ENCODE assay signal across 17 cellular contexts in genomic region chr18:45168883-45169585, GRCh38.
A peak's percentile ranks its signal among the peaks of the same experiment; 100 is the strongest.
DNase-seq lines count a peak whose midpoint lies in the region; ATAC-seq and TF ChIP-seq lines count a peak whose summit lies in the region.
"Had no signal": no experiment of that assay in that cellular context is flagged by ENCODE, and none has a peak within 500 bp of the region (broad histone marks: within the 10 kb centered on the region; RNA-seq: fewer than 3 reads in every experiment).

No MANE protein-coding gene starts in this region.

- dilution Hi-C loops in mammary epithelial cell (cut with HindIII; ENCODE audit: low sequenced_read_pairs): no loop called here

- 0% methylated on average over 2 of the region's 2 CpGs for WGBS in mammary epithelial cell (ENCODE audit: low coverage, missing lambda C conversion rate)
- WGBS in prostate gland: 89% methylated on average over 2 of the region's 2 CpGs

- in situ Hi-C loops in mammary epithelial cell (cut with MboI; ENCODE audit: low sequenced_read_pairs in 2 of 2): no loop called here

- H3K79me2 ChIP-seq in mammary epithelial cell (ENCODE audit: insufficient read depth, low read length) (no peaks in the 10 kb centered on the region), osteoblast (ENCODE audit: insufficient read depth, low read length) (no peaks in the 10 kb centered on the region), OCI-LY7 (ENCODE audit: insufficient read depth, low read depth, low read length) (no peaks in the 10 kb centered on the region)

- no peaks in the 10 kb centered on the region for H3K9me3 Mint-ChIP-seq in activated naive CD8-positive, alpha-beta T cell treated with anti-CD3 and anti-CD28 coated beads, Interleukin-2, amount 50 U/mL, for 24 hours

- peaks cover 49% of the 10 kb centered on the region for H3K4me1 ChIP-seq in mammary epithelial cell (ENCODE audit: insufficient read depth, low read length)
- H3K4me1 ChIP-seq in osteoblast (ENCODE audit: insufficient read depth, low read length): peaks cover 75% of the 10 kb centered on the region
- H3K4me1 ChIP-seq in prostate gland (replicated peaks): peaks cover 11% of the 10 kb centered on the region
- H3K4me1 ChIP-seq in OCI-LY7 (ENCODE audit: insufficient read depth, low read length, poor library complexity, severe bottlenecking): no peaks in the 10 kb centered on the region

- intact Hi-C loops in mammary epithelial cell (cut with micrococcal nuclease) (loop anchor here (5.0 kb wide), 1 partner anchor 152 kb away; no protein-coding TSS in a partner anchor), prostate gland (cut with DNase I) (no loop called here), OCI-LY7 (cut with micrococcal nuclease; ENCODE audit: unreplicated experiment) (no loop called here)

- no peak overlapping the region for H3K27ac Mint-ChIP-seq in activated naive CD8-positive, alpha-beta T cell treated with anti-CD3 and anti-CD28 coated beads, Interleukin-2, amount 50 U/mL, for 24 hours
- H3K27ac Mint-ChIP-seq: activated naive CD4-positive, alpha-beta T cell treated with anti-CD3 and anti-CD28 coated beads, Interleukin-2, amount 50 U/mL, for 72 hours had no signal

- no peaks in the 10 kb centered on the region for H3K36me3 Mint-ChIP-seq in activated naive CD8-positive, alpha-beta T cell treated with anti-CD3 and anti-CD28 coated beads, Interleukin-2, amount 50 U/mL, for 24 hours (ENCODE audit: low read depth)
- H3K36me3 Mint-ChIP-seq: activated naive CD4-positive, alpha-beta T cell treated with anti-CD3 and anti-CD28 coated beads, Interleukin-2, amount 50 U/mL, for 72 hours had no signal

- no peak for TF ChIP-seq POLR2A in prostate gland (IDR thresholded peaks at IDR 0.05)

- no peak overlapping the region for H3K4me3 Mint-ChIP-seq in activated naive CD8-positive, alpha-beta T cell treated with anti-CD3 and anti-CD28 coated beads, Interleukin-2, amount 50 U/mL, for 24 hours

- CTCF ChIA-PET in BJ (lab: Yijun Ruan, JAX) (interaction anchor here (1.5 kb wide), 1 partner anchor 41 kb away, joined by 3 read pairs; no protein-coding TSS in a partner anchor), mammary epithelial cell (lab: Charles Lee; ENCODE audit: low non-redundant PET) (interaction anchor here (0.6 kb wide), 1 partner anchor 242 kb away, joined by 3 read pairs; no protein-coding TSS in a partner anchor), OCI-LY7 (lab: Charles Lee; ENCODE audit: unreplicated experiment) (no interaction called here)

- peak overlapping the region; percentile 11 for H3K9ac ChIP-seq in mammary epithelial cell (ENCODE audit: insufficient read depth, low read length)

- no peak for TF ChIP-seq CTCF in BJ (IDR thresholded peaks at IDR 0.05; ENCODE audit: insufficient read depth, low read depth, low read length)
- TF ChIP-seq CTCF in mammary epithelial cell (conservative IDR thresholded peaks at IDR 0.05 in 1 of 2, IDR thresholded peaks at IDR 0.05 in 1 of 2; ENCODE audit: extremely low read depth in 1 of 2, insufficient read depth in 1 of 2, low read depth in 1 of 2, low read length in 2 of 2): no peak
- no peak for TF ChIP-seq CTCF in osteoblast (IDR thresholded peaks at IDR 0.05; ENCODE audit: extremely low read depth, low read depth, low read length)
- TF ChIP-seq CTCF in prostate gland (IDR thresholded peaks at IDR 0.05): no peak
- no peak for TF ChIP-seq CTCF in OCI-LY7 (conservative IDR thresholded peaks at IDR 0.05; ENCODE audit: low read length)

- ATAC-seq in activated naive CD8-positive, alpha-beta T cell treated with anti-CD3 and anti-CD28 coated beads, Interleukin-2, amount 50 U/mL, for 24 hours: no peak
- ATAC-seq: activated naive CD4-positive, alpha-beta T cell treated with anti-CD3 and anti-CD28 coated beads, Interleukin-2, amount 50 U/mL, for 72 hours had no signal

- no peaks in the 10 kb centered on the region for H3K27me3 Mint-ChIP-seq in activated naive CD8-positive, alpha-beta T cell treated with anti-CD3 and anti-CD28 coated beads, Interleukin-2, amount 50 U/mL, for 24 hours

- no peaks in the 10 kb centered on the region for H4K20me1 ChIP-seq in mammary epithelial cell (ENCODE audit: insufficient read depth, low read length)
- H4K20me1 ChIP-seq in osteoblast (ENCODE audit: insufficient read depth, low read length): no peaks in the 10 kb centered on the region
- no peaks in the 10 kb centered on the region for H4K20me1 ChIP-seq in OCI-LY7 (ENCODE audit: insufficient read depth, low read length)

- H3K27me3 ChIP-seq in BJ (ENCODE audit: control insufficient read depth, insufficient read depth, low read length) (no peaks in the 10 kb centered on the region), mammary epithelial cell (ENCODE audit: insufficient read depth, low read length) (no peaks in the 10 kb centered on the region), osteoblast (ENCODE audit: insufficient read depth, low read length) (no peaks in the 10 kb centered on the region), prostate gland (replicated peaks; ENCODE audit: insufficient read depth) (no peaks in the 10 kb centered on the region)

- H3K4me3 ChIP-seq in BJ (ENCODE audit: low read depth, low read length) (no peak overlapping the region), mammary epithelial cell (replicated peaks in 1 of 3; ENCODE audit: insufficient read depth in 1 of 3, low read depth in 2 of 3, low read length in 3 of 3) (no peak overlapping the region), osteoblast (ENCODE audit: insufficient read depth, low read length) (no peak overlapping the region), prostate gland (no peak overlapping the region), OCI-LY7 (ENCODE audit: low read depth, low read length, poor library complexity, severe bottlenecking) (no peak overlapping the region)

- H3K4me1 Mint-ChIP-seq in activated naive CD8-positive, alpha-beta T cell treated with anti-CD3 and anti-CD28 coated beads, Interleukin-2, amount 50 U/mL, for 24 hours: no peaks in the 10 kb centered on the region

- H3K36me3 ChIP-seq in BJ (ENCODE audit: control insufficient read depth, insufficient read depth, low read length): no peaks in the 10 kb centered on the region
- H3K36me3 ChIP-seq in mammary epithelial cell (ENCODE audit: insufficient read depth, low read length): no peaks in the 10 kb centered on the region
- H3K36me3 ChIP-seq in osteoblast (ENCODE audit: insufficient read depth, low read length): no peaks in the 10 kb centered on the region
- H3K36me3 ChIP-seq in prostate gland: no peaks in the 10 kb centered on the region
- no peaks in the 10 kb centered on the region for H3K36me3 ChIP-seq in OCI-LY7 (ENCODE audit: insufficient read depth, low read length)

- H3K4me2 ChIP-seq in mammary epithelial cell (ENCODE audit: insufficient read depth, low read depth, low read length) (peak overlapping the region; percentile 40), osteoblast (ENCODE audit: insufficient read depth, low read length) (peak overlapping the region; percentile 10), OCI-LY7 (ENCODE audit: low read length) (no peak overlapping the region)

- BruUV-seq in mammary epithelial cell (replicated peaks; lab: Mats Ljungman, UMichigan) (no TSS peak), OCI-LY7 (replicated peaks; lab: Mats Ljungman, UMichigan) (no TSS peak)

- no peaks in the 10 kb centered on the region for H3K9me2 ChIP-seq in OCI-LY7 (ENCODE audit: insufficient read depth, low read length)

- POLR2A ChIA-PET in BJ (lab: Charles Lee): no interaction called here
- POLR2A ChIA-PET in OCI-LY7 (lab: Charles Lee): no interaction called here

- H3K27ac ChIP-seq in mammary epithelial cell (ENCODE audit: insufficient read depth, low read depth, low read length) (peak overlapping the region; percentile 96), osteoblast (ENCODE audit: low read depth, low read length) (peak overlapping the region; percentile 97), prostate gland (no peak overlapping the region), OCI-LY7 (ENCODE audit: low read depth, low read length, poor library complexity, severe bottlenecking) (no peak overlapping the region)
- H3K27ac ChIP-seq: C4-2B had no signal

- no peak overlapping the region for H2AFZ ChIP-seq in mammary epithelial cell (ENCODE audit: low read depth, low read length)
- no peak overlapping the region for H2AFZ ChIP-seq in osteoblast (ENCODE audit: low read length)
- no peak overlapping the region for H2AFZ ChIP-seq in OCI-LY7 (ENCODE audit: low read length)

- DNase-seq in BJ (ENCODE audit: low read depth): peak; percentile 18
- DNase-seq in M059J (ENCODE audit: low read depth): peak; percentile 95
- peak; percentile 90 for DNase-seq in mammary epithelial cell
- DNase-seq in osteoblast (ENCODE audit: insufficient read length, low spot score, missing footprints): no peak
- DNase-seq in NCI-H1105 (lab: John Stamatoyannopoulos, UW): no peak
- no peak for DNase-seq in activated naive CD8-positive, alpha-beta T cell treated with anti-CD3 and anti-CD28 coated beads, Interleukin-2, amount 50 U/mL, for 24 hours
- DNase-seq in prostate gland (ENCODE audit: low spot score): no peak
- DNase-seq in OCI-LY7 (ENCODE audit: low spot score): no peak
- DNase-seq: kidney; NCI-H1417; NCI-H524 treated with DMSO at 0.1 percent for 48 hours; retina; SHP77; stimulated activated CD4-positive, alpha-beta T cell treated with anti-CD3 and anti-CD28 coated beads, Interleukin-4, amount 100 ng/mL, for 4 hours; stimulated activated naive CD4-positive, alpha-beta T cell had no signal

- H3K9me3 ChIP-seq in mammary epithelial cell (replicated peaks; ENCODE audit: insufficient read depth, low read length) (no peaks in the 10 kb centered on the region), osteoblast (ENCODE audit: low read depth, low read length) (no peaks in the 10 kb centered on the region), prostate gland (no peaks in the 10 kb centered on the region), OCI-LY7 (ENCODE audit: low read length) (no peaks in the 10 kb centered on the region)

Comparison
In these comparisons a context has a peak if more than half of its experiments do, and no peak if none do; other contexts are left out.
1. DNase-seq: peak in BJ (single experiment), M059J (single experiment) and mammary epithelial cell (single experiment); none in osteoblast (single experiment), NCI-H1105 (single experiment), activated naive CD8-positive, alpha-beta T cell treated with anti-CD3 and anti-CD28 coated beads, Interleukin-2, amount 50 U/mL, for 24 hours (single experiment), prostate gland (single experiment) and OCI-LY7 (single experiment).
2. H3K27ac ChIP-seq: peak in mammary epithelial cell (single experiment) and osteoblast (single experiment); none in prostate gland (0 of 2) and OCI-LY7 (single experiment).